Comparison of ENCODE assay signal across 19 cellular contexts in the genomic region with DNA sequence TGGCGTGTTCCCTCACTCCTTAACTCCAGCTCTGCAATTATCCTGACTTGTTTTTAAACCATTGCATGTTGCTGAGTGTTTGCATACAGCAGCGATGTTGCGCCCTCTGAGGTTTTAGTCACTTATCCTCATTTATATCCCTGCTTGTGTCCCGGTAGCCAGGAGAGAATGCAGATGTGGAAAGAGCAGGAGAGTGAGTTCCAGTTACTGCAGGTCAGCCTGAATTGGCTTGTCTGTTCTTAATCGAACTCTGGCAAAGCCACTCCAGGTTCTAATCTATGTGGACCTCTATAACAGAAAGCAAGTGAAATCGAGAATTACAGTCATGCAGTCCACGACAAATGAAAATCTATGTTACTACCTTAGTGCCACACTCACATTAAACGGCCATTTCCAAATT.
DNase-seq lines count a peak whose midpoint lies in the region; ATAC-seq, FAIRE-seq and TF ChIP-seq lines count a peak whose summit lies in the region.
"Had no signal": no experiment of that assay in that cellular context is flagged by ENCODE, and none has a peak within 500 bp of the region (broad histone marks: within the 10 kb centered on the region; RNA-seq: fewer than 3 reads in every experiment).

No MANE protein-coding gene starts in this region.

- CTCF ChIA-PET in HepG2 (lab: Yijun Ruan, JAX; ENCODE audit: low intra/inter-chr PET ratio, low total read pairs) = no interaction called here
- CTCF ChIA-PET in MCF 10A (lab: Yijun Ruan, JAX) = interaction anchor here (0.7 to 1.1 kb wide), 2 partner anchors 465 to 477 kb away, joined by 3 read pairs; no protein-coding TSS in a partner anchor

- no peak overlapping the region for H3K27ac ChIP-seq in right lobe of liver
- H3K27ac ChIP-seq in HepG2 (ENCODE audit: extremely low read length, insufficient read depth, low read length) = no peak overlapping the region
- H3K27ac ChIP-seq: BLaER1, HL-60 had no signal

- BruUV-seq in HepG2 (replicated peaks; lab: Mats Ljungman, UMichigan) (no TSS peak), MCF 10A (replicated peaks; lab: Mats Ljungman, UMichigan) (no TSS peak)

- H3K36me3 ChIP-seq in right lobe of liver (no peaks in the 10 kb centered on the region), HepG2 (replicated peaks in 1 of 2; ENCODE audit: control insufficient read depth in 1 of 2, insufficient read depth in 2 of 2, low read length in 2 of 2) (no peaks in the 10 kb centered on the region)
- H3K36me3 ChIP-seq: HAP-1 had no signal

- H3K4me3 ChIP-seq in right lobe of liver (no peak overlapping the region), HepG2 (replicated peaks in 1 of 3; ENCODE audit: insufficient read depth in 1 of 3, low read depth in 2 of 3, low read length in 3 of 3) (no peak overlapping the region)
- H3K4me3 ChIP-seq: BLaER1, GM12878, HAP-1 had no signal

- H3K9ac ChIP-seq in HepG2 (ENCODE audit: insufficient read depth, low read depth, low read length) = no peak overlapping the region
- H3K9ac ChIP-seq: BLaER1 had no signal

- H2AFZ ChIP-seq in HepG2 (ENCODE audit: low read length) = no peak overlapping the region

- no peaks in the 10 kb centered on the region for H3K27me3 ChIP-seq in right lobe of liver
- H3K27me3 ChIP-seq in HepG2 (ENCODE audit: control insufficient read depth in 1 of 2, insufficient read depth in 2 of 2, low read length in 2 of 2) = no peaks in the 10 kb centered on the region
- H3K27me3 ChIP-seq: BLaER1 had no signal

- H3K4me1 Mint-ChIP-seq in memory B cell = peaks cover 12% of the 10 kb centered on the region
- H3K4me1 Mint-ChIP-seq in activated T-cell treated with anti-CD3 and anti-CD28 coated beads, Interleukin-2, amount 50 U/mL, for 72 hours (ENCODE audit: low read depth) = no peaks in the 10 kb centered on the region
- H3K4me1 Mint-ChIP-seq in MCF 10A (ENCODE audit: insufficient read depth, unreplicated experiment) = no peaks in the 10 kb centered on the region

- no peak overlapping the region for H3K4me2 ChIP-seq in HepG2 (ENCODE audit: low read depth, low read length)
- H3K4me2 ChIP-seq: BLaER1 had no signal

- TF ChIP-seq POLR2A in right lobe of liver (IDR thresholded peaks at IDR 0.05) (no peak), HepG2 (IDR thresholded peaks at IDR 0.05; ENCODE audit: insufficient read depth in 1 of 2, low read depth in 2 of 2, low read length in 2 of 2) (no peak)

- DNase-seq in right lobe of liver (no peak), HepG2 (ENCODE audit: low spot score) (no peak), NCI-H526 treated with DMSO at 0.1 percent for 48 hours (lab: John Stamatoyannopoulos, UW) (peak; percentile 43), memory B cell (ENCODE audit: low spot score in 2 of 2) (no peak), RPMI8226 (no peak), MCF 10A (ENCODE audit: unreplicated experiment) (no peak), NCI-H226 (no peak)
- no peak for DNase-seq in activated T-cell treated with anti-CD3 and anti-CD28 coated beads, Interleukin-2, amount 50 U/mL, for 72 hours
- DNase-seq: 8988T; Calu3; CD8-positive, alpha-beta T cell; DMS79 treated with DMSO at 0.1 percent for 48 hours; GF-D8 had no signal

- in situ Hi-C loops in HepG2 (cut with HindIII; ENCODE audit: extremely low pct_ligation_motif_present, low pct_unique_long_range_greater_than_20kb) = no loop called here

- WGBS in right lobe of liver (ENCODE audit: insufficient coverage, low coverage, low lambda C conversion rate, missing lambda C conversion rate) = 67% methylated on average over 7 of the region's 8 CpGs
- WGBS in HepG2 (ENCODE audit: low lambda C conversion rate) = 42% methylated on average over 8 of the region's 8 CpGs

- H4K20me1 ChIP-seq in HepG2 (ENCODE audit: insufficient read depth, low read length) = no peaks in the 10 kb centered on the region
- H4K20me1 ChIP-seq: BLaER1 had no signal

- intact Hi-C loops in right lobe of liver (cut with DNase I) = no loop called here
- intact Hi-C loops in HepG2 (cut with micrococcal nuclease; ENCODE audit: unreplicated experiment) = no loop called here
- intact Hi-C loops in MCF 10A (cut with micrococcal nuclease) = loop anchor here (1.0 kb wide), 1 partner anchor 9 kb away; no protein-coding TSS in a partner anchor

- TF ChIP-seq EP300 in HepG2 (IDR thresholded peaks at IDR 0.05; ENCODE audit: low read depth in 2 of 2, low read length in 2 of 2) (no peak), HepG2 (CRISPR knock-in tag; IDR thresholded peaks at IDR 0.05; ENCODE audit: borderline replicate concordance) (no peak)

- H3K27ac Mint-ChIP-seq in memory B cell (peak overlapping the region; percentile 75), MCF 10A (ENCODE audit: low read depth, unreplicated experiment) (no peak overlapping the region)
- H3K27ac Mint-ChIP-seq in activated T-cell treated with anti-CD3 and anti-CD28 coated beads, Interleukin-2, amount 50 U/mL, for 72 hours = no peak overlapping the region
- H3K27ac Mint-ChIP-seq: CD8-positive, alpha-beta T cell had no signal

- H3K4me3 Mint-ChIP-seq in memory B cell (no peak overlapping the region), MCF 10A (ENCODE audit: unreplicated experiment) (no peak overlapping the region)
- no peak overlapping the region for H3K4me3 Mint-ChIP-seq in activated T-cell treated with anti-CD3 and anti-CD28 coated beads, Interleukin-2, amount 50 U/mL, for 72 hours
- H3K4me3 Mint-ChIP-seq: CD8-positive, alpha-beta T cell; IgD-negative memory B cell had no signal

- no peak for TF ChIP-seq RAD21 in HepG2 (CRISPR knock-in tag; IDR thresholded peaks at IDR 0.05)

- peak; percentile 47 to 64 (median 60) for ATAC-seq in right lobe of liver
- ATAC-seq in HepG2 = no peak
- no peak for ATAC-seq in memory B cell (ENCODE audit: low read depth)
- ATAC-seq in activated T-cell treated with anti-CD3 and anti-CD28 coated beads, Interleukin-2, amount 50 U/mL, for 72 hours (replicated peaks in 1 of 2) = no peak
- ATAC-seq: CD8-positive, alpha-beta T cell; GM12878 had no signal

- POLR2A ChIA-PET in HepG2 (lab: Yijun Ruan, JAX) (no interaction called here), MCF 10A (lab: Yijun Ruan, JAX) (no interaction called here)

- H3K79me2 ChIP-seq in HepG2 (ENCODE audit: insufficient read depth, low read length) = no peaks in the 10 kb centered on the region

- H3K4me1 ChIP-seq in right lobe of liver = peaks cover 0 to 26% (median 0%) of the 10 kb centered on the region in 4 donors
- H3K4me1 ChIP-seq in HepG2 (ENCODE audit: insufficient read depth, low read length) = peaks cover 19% of the 10 kb centered on the region
- H3K4me1 ChIP-seq: HAP-1 had no signal

- H3K36me3 Mint-ChIP-seq in memory B cell (peaks cover 36% of the 10 kb centered on the region), MCF 10A (ENCODE audit: insufficient read depth, unreplicated experiment) (no peaks in the 10 kb centered on the region)
- H3K36me3 Mint-ChIP-seq in activated T-cell treated with anti-CD3 and anti-CD28 coated beads, Interleukin-2, amount 50 U/mL, for 72 hours (ENCODE audit: insufficient read depth in 2 of 2) = peaks cover 0 to 5% of the 10 kb centered on the region in 2 donors

- no peaks in the 10 kb centered on the region for H3K27me3 Mint-ChIP-seq in memory B cell
- no peaks in the 10 kb centered on the region for H3K27me3 Mint-ChIP-seq in activated T-cell treated with anti-CD3 and anti-CD28 coated beads, Interleukin-2, amount 50 U/mL, for 72 hours (ENCODE audit: low read depth)
- H3K27me3 Mint-ChIP-seq in MCF 10A (ENCODE audit: insufficient read depth, unreplicated experiment) = no peaks in the 10 kb centered on the region
- H3K27me3 Mint-ChIP-seq: IgD-negative memory B cell had no signal

- H3K9me3 Mint-ChIP-seq in memory B cell = peaks cover 13% of the 10 kb centered on the region
- H3K9me3 Mint-ChIP-seq in activated T-cell treated with anti-CD3 and anti-CD28 coated beads, Interleukin-2, amount 50 U/mL, for 72 hours = peaks cover 2 to 9% of the 10 kb centered on the region in 2 donors
- H3K9me3 Mint-ChIP-seq in MCF 10A (ENCODE audit: unreplicated experiment) = no peaks in the 10 kb centered on the region

- no peak for FAIRE-seq in HepG2 (lab: Jason Lieb, UNC)
- FAIRE-seq: GM12878, GM19239 had no signal

- TF ChIP-seq CTCF in right lobe of liver (IDR thresholded peaks at IDR 0.05) = no peak
- no peak for TF ChIP-seq CTCF in HepG2 (CRISPR knock-in tag; IDR thresholded peaks at IDR 0.05)
- no peak for TF ChIP-seq CTCF in MCF 10A (IDR thresholded peaks at IDR 0.05; ENCODE audit: unreplicated experiment)

- H3K9me3 ChIP-seq in right lobe of liver (no peaks in the 10 kb centered on the region), HepG2 (ENCODE audit: low read length) (no peaks in the 10 kb centered on the region)
- H3K9me3 ChIP-seq: HAP-1 had no signal

Comparison
In these comparisons a context has a peak if more than half of its experiments do, and no peak if none do; other contexts are left out.
1. ATAC-seq: peak in right lobe of liver (4 of 4); none in HepG2 (single experiment), memory B cell (single experiment) and activated T-cell treated with anti-CD3 and anti-CD28 coated beads, Interleukin-2, amount 50 U/mL, for 72 hours (0 of 2).